ENCODE assay signal across 27 cellular contexts in genomic region chr5:118651002-118651401, GRCh38.
"Had no signal": no experiment of that assay in that cellular context is flagged by ENCODE, and none has a peak within 500 bp of the region (broad histone marks: within the 10 kb centered on the region; RNA-seq: fewer than 3 reads in every experiment).

No MANE protein-coding gene starts in this region.

- H3K4me3 ChIP-seq: colonic mucosa, coronary artery, dorsolateral prefrontal cortex, esophagus muscularis mucosa, esophagus squamous epithelium, gastrocnemius medialis, gastroesophageal sphincter, heart left ventricle had no signal

- H3K9me3 ChIP-seq: colonic mucosa, esophagus muscularis mucosa, esophagus squamous epithelium, gastrocnemius medialis, gastroesophageal sphincter, heart left ventricle had no signal

- DNase-seq: colonic mucosa; cortex of kidney; dermis blood vessel endothelial cell; dorsolateral prefrontal cortex; effector CD4-positive, alpha-beta T cell; effector CD8-positive, alpha-beta T cell; effector memory CD4-positive, alpha-beta T cell; effector memory CD8-positive, alpha-beta T cell; endodermal cell; erythroblast; esophagus squamous epithelium; foreskin fibroblast; foreskin keratinocyte; foreskin melanocyte; gastrocnemius medialis; glutamatergic neuron; head of caudate nucleus; heart left ventricle had no signal

- H3K4me1 ChIP-seq: colonic mucosa, esophagus squamous epithelium, foreskin keratinocyte, gastrocnemius medialis, heart left ventricle had no signal

- H3K27ac ChIP-seq: colonic mucosa, coronary artery, dorsolateral prefrontal cortex, epithelial cell of prostate, esophagus squamous epithelium, foreskin keratinocyte, gastrocnemius medialis, heart left ventricle had no signal

- FAIRE-seq: colon, endometrium, endothelial cell of umbilical vein, frontal cortex had no signal

- H3K27me3 ChIP-seq: colonic mucosa, dorsolateral prefrontal cortex, esophagus muscularis mucosa, esophagus squamous epithelium, foreskin keratinocyte, gastrocnemius medialis, gastroesophageal sphincter, heart left ventricle had no signal

- ATAC-seq: effector memory CD8-positive, alpha-beta T cell; esophagus mucosa; foreskin keratinocyte; gastrocnemius medialis; gastroesophageal sphincter; heart left ventricle had no signal

- H3K36me3 ChIP-seq: colonic mucosa, esophagus muscularis mucosa, esophagus squamous epithelium, gastrocnemius medialis, gastroesophageal sphincter, heart left ventricle had no signal
